In the genomic region with DNA sequence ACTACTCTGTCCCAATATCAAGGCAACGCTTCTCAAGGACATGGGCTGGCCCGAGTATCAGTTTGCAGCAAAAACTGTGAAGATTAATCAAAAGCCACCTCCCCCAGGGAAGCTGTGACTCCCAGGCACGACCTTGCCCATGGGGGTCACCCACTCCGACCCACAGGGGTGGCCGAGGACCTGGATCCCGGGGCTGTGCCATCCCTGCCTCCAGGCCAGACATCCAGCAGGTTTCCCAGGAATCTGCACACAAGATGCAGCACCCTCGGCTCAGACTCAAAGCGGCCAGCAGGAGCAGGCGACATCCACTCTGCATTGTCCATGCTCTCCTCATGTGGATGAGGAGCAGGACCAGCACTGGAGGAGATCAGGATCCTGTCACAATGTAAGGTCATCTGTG, we compare ENCODE assay signal across 32 cellular contexts. TPM values are rescaled to one million over a fixed set of nuclear protein-coding genes. Genes with fewer than 3 reads are reported as not detected.
"Had no signal": no experiment of that assay in that cellular context is flagged by ENCODE, and none has a peak within 500 bp of the region (broad histone marks: within the 10 kb centered on the region; RNA-seq: fewer than 3 reads in every experiment).

No MANE protein-coding gene starts in this region.

- H3K27ac ChIP-seq: adrenal gland, body of pancreas, colonic mucosa, epithelial cell of prostate, esophagus squamous epithelium, gastroesophageal sphincter had no signal

- DNase-seq: activated CD4-positive, alpha-beta memory T cell treated with anti-CD3 and anti-CD28 coated beads for 36 hours; activated CD4-positive, alpha-beta T cell treated with anti-CD3 and anti-CD28 coated beads for 36 hours; activated CD4-positive, alpha-beta T cell treated with anti-CD3 and anti-CD28 coated beads, Interleukin-2, amount 10 ng/mL, durations not matched to agents 24 days and 14 days; activated CD4-positive, CD25-positive, alpha-beta regulatory T cell; activated CD4-positive, CD25-positive, alpha-beta regulatory T cell treated with anti-CD3 and anti-CD28 coated beads, Interleukin-2, amount 50 U/mL, for 72 hours; activated CD8-positive, alpha-beta memory T cell treated with anti-CD3 and anti-CD28 coated beads, Interleukin-2, amount 10 ng/mL, durations not matched to agents 7 days and 5 days; activated CD8-positive, alpha-beta memory T cell treated with anti-CD3 and anti-CD28 coated beads, Interleukin-2, amount 50 U/mL, for 4 hours; activated CD8-positive, alpha-beta T cell treated with anti-CD3 and anti-CD28 coated beads, Interleukin-2, amount 10 ng/mL, durations not matched to agents 7 days and 5 days; activated effector memory CD4-positive, alpha-beta T cell treated with anti-CD3 and anti-CD28 coated beads, Interleukin-2, amount 50 U/mL, for 16 hours; activated naive CD4-positive, alpha-beta T cell treated with anti-CD3 and anti-CD28 coated beads for 36 hours; activated naive CD8-positive, alpha-beta T cell treated with anti-CD3 and anti-CD28 coated beads for 36 hours; activated naive CD8-positive, alpha-beta T cell treated with anti-CD3 and anti-CD28 coated beads, Interleukin-2, amount 50 U/mL, for 24 hours; activated T-cell treated with anti-CD3 and anti-CD28 coated beads, Interleukin-2, amount 50 U/mL, for 1 hour; activated T-cell treated with anti-CD3 and anti-CD28 coated beads, Interleukin-2, amount 50 U/mL, for 48 hours; adrenal gland; amygdala; body of pancreas; caudate nucleus; colonic mucosa; effector CD8-positive, alpha-beta T cell; esophagus squamous epithelium; foreskin melanocyte; T-helper 1 cell; T-helper 17 cell; T1000 had no signal

- H3K27me3 Mint-ChIP-seq: activated CD4-positive, alpha-beta memory T cell treated with anti-CD3 and anti-CD28 coated beads for 36 hours; activated CD4-positive, alpha-beta T cell treated with anti-CD3 and anti-CD28 coated beads for 36 hours; activated CD4-positive, alpha-beta T cell treated with anti-CD3 and anti-CD28 coated beads, Interleukin-2, amount 10 ng/mL, durations not matched to agents 24 days and 14 days; activated CD8-positive, alpha-beta memory T cell treated with anti-CD3 and anti-CD28 coated beads, Interleukin-2, amount 10 ng/mL, durations not matched to agents 7 days and 5 days; activated naive CD8-positive, alpha-beta T cell treated with anti-CD3 and anti-CD28 coated beads for 36 hours; activated naive CD8-positive, alpha-beta T cell treated with anti-CD3 and anti-CD28 coated beads, Interleukin-2, amount 50 U/mL, for 24 hours had no signal

- H3K4me3 ChIP-seq: adrenal gland, body of pancreas, colonic mucosa, esophagus squamous epithelium, gastroesophageal sphincter had no signal

- H3K4me1 ChIP-seq: adrenal gland, body of pancreas, colonic mucosa had no signal

- H3K4me3 Mint-ChIP-seq: activated CD4-positive, alpha-beta memory T cell treated with anti-CD3 and anti-CD28 coated beads for 36 hours; activated CD4-positive, alpha-beta T cell treated with anti-CD3 and anti-CD28 coated beads for 36 hours; activated CD4-positive, alpha-beta T cell treated with anti-CD3 and anti-CD28 coated beads, Interleukin-2, amount 10 ng/mL, durations not matched to agents 24 days and 14 days; activated CD8-positive, alpha-beta memory T cell treated with anti-CD3 and anti-CD28 coated beads, Interleukin-2, amount 10 ng/mL, durations not matched to agents 7 days and 5 days; activated CD8-positive, alpha-beta T cell treated with anti-CD3 and anti-CD28 coated beads, Interleukin-2, amount 10 ng/mL, durations not matched to agents 7 days and 5 days; activated naive CD4-positive, alpha-beta T cell treated with anti-CD3 and anti-CD28 coated beads for 36 hours; activated naive CD4-positive, alpha-beta T cell treated with anti-CD3 and anti-CD28 coated beads, Interleukin-2, amount 50 U/mL, for 24 hours; activated naive CD8-positive, alpha-beta T cell treated with anti-CD3 and anti-CD28 coated beads for 36 hours; activated naive CD8-positive, alpha-beta T cell treated with anti-CD3 and anti-CD28 coated beads, Interleukin-2, amount 50 U/mL, for 24 hours; activated T-helper 1 cell treated with anti-CD3 and anti-CD28 coated beads, Interleukin-12 subunit alpha, Interleukin-12 subunit beta, Interleukin-2, Interleukin-4 antibody, amounts not matched to agents 30 ng/mL and 10 ng/mL and 1 ng/mL, durations not matched to agents 14 hours and 24 hours and 36 hours; T-helper 17 cell; T-helper 2 cell treated with Interferon-gamma antibody and Interleukin-4, amounts not matched to agents 5 μg/mL and 100 μg/mL, for 36 hours had no signal

- H3K4me1 Mint-ChIP-seq: activated CD4-positive, alpha-beta T cell treated with anti-CD3 and anti-CD28 coated beads for 36 hours; activated CD4-positive, alpha-beta T cell treated with anti-CD3 and anti-CD28 coated beads, Interleukin-2, amount 10 ng/mL, durations not matched to agents 24 days and 14 days; activated CD8-positive, alpha-beta memory T cell treated with anti-CD3 and anti-CD28 coated beads, Interleukin-2, amount 10 ng/mL, durations not matched to agents 7 days and 5 days; activated naive CD4-positive, alpha-beta T cell treated with anti-CD3 and anti-CD28 coated beads, Interleukin-2, amount 50 U/mL, for 24 hours; activated naive CD8-positive, alpha-beta T cell treated with anti-CD3 and anti-CD28 coated beads for 36 hours; activated naive CD8-positive, alpha-beta T cell treated with anti-CD3 and anti-CD28 coated beads, Interleukin-2, amount 50 U/mL, for 24 hours had no signal

- ATAC-seq: activated CD4-positive, alpha-beta T cell treated with anti-CD3 and anti-CD28 coated beads for 36 hours; activated CD8-positive, alpha-beta memory T cell treated with anti-CD3 and anti-CD28 coated beads, Interleukin-2, amount 10 ng/mL, durations not matched to agents 7 days and 5 days; activated CD8-positive, alpha-beta T cell treated with anti-CD3 and anti-CD28 coated beads, Interleukin-2, amount 10 ng/mL, durations not matched to agents 7 days and 5 days; activated naive CD8-positive, alpha-beta T cell treated with anti-CD3 and anti-CD28 coated beads, Interleukin-2, amount 50 U/mL, for 24 hours; body of pancreas; gastroesophageal sphincter; T-helper 17 cell had no signal

- H3K9me3 ChIP-seq: adrenal gland, body of pancreas, colonic mucosa, esophagus squamous epithelium, gastroesophageal sphincter had no signal

- H3K27me3 ChIP-seq: adrenal gland, body of pancreas, colonic mucosa had no signal

- H3K36me3 ChIP-seq: adrenal gland, colonic mucosa, esophagus squamous epithelium, gastroesophageal sphincter had no signal

- H3K27ac Mint-ChIP-seq: activated CD4-positive, alpha-beta memory T cell treated with anti-CD3 and anti-CD28 coated beads for 36 hours; activated CD4-positive, alpha-beta T cell treated with anti-CD3 and anti-CD28 coated beads for 36 hours; activated CD4-positive, alpha-beta T cell treated with anti-CD3 and anti-CD28 coated beads, Interleukin-2, amount 10 ng/mL, durations not matched to agents 24 days and 14 days; activated CD8-positive, alpha-beta memory T cell treated with anti-CD3 and anti-CD28 coated beads, Interleukin-2, amount 10 ng/mL, durations not matched to agents 7 days and 5 days; activated CD8-positive, alpha-beta T cell treated with anti-CD3 and anti-CD28 coated beads, Interleukin-2, amount 10 ng/mL, durations not matched to agents 7 days and 5 days; activated naive CD4-positive, alpha-beta T cell treated with anti-CD3 and anti-CD28 coated beads for 36 hours; activated naive CD4-positive, alpha-beta T cell treated with anti-CD3 and anti-CD28 coated beads, Interleukin-2, amount 50 U/mL, for 24 hours; activated naive CD8-positive, alpha-beta T cell treated with anti-CD3 and anti-CD28 coated beads for 36 hours; activated naive CD8-positive, alpha-beta T cell treated with anti-CD3 and anti-CD28 coated beads, Interleukin-2, amount 50 U/mL, for 24 hours; activated T-helper 1 cell treated with anti-CD3 and anti-CD28 coated beads, Interleukin-12 subunit alpha, Interleukin-12 subunit beta, Interleukin-2, Interleukin-4 antibody, amounts not matched to agents 30 ng/mL and 10 ng/mL and 1 ng/mL, durations not matched to agents 14 hours and 24 hours and 36 hours; activated T-helper 2 cell treated with anti-CD3 and anti-CD28 coated beads, Interferon-gamma antibody, Interleukin-2, Interleukin-4, amounts not matched to agents 10 μg/mL and 5 μg/mL and 100 μg/mL, durations not matched to agents 14 hours and 24 hours and 36 hours; T-helper 2 cell treated with Interferon-gamma antibody and Interleukin-4, amounts not matched to agents 5 μg/mL and 100 μg/mL, for 36 hours had no signal

- H3K9me3 Mint-ChIP-seq: activated CD4-positive, alpha-beta memory T cell treated with anti-CD3 and anti-CD28 coated beads for 36 hours; activated CD4-positive, alpha-beta T cell treated with anti-CD3 and anti-CD28 coated beads, Interleukin-2, amount 10 ng/mL, durations not matched to agents 24 days and 14 days; activated naive CD4-positive, alpha-beta T cell treated with anti-CD3 and anti-CD28 coated beads for 36 hours; activated naive CD4-positive, alpha-beta T cell treated with anti-CD3 and anti-CD28 coated beads, Interleukin-2, amount 50 U/mL, for 24 hours; activated naive CD8-positive, alpha-beta T cell treated with anti-CD3 and anti-CD28 coated beads for 36 hours; activated naive CD8-positive, alpha-beta T cell treated with anti-CD3 and anti-CD28 coated beads, Interleukin-2, amount 50 U/mL, for 24 hours; activated T-helper 1 cell treated with anti-CD3 and anti-CD28 coated beads, Interleukin-12 subunit alpha, Interleukin-12 subunit beta, Interleukin-2, Interleukin-4 antibody, amounts not matched to agents 30 ng/mL and 10 ng/mL and 1 ng/mL, durations not matched to agents 14 hours and 24 hours and 36 hours; activated T-helper 2 cell treated with anti-CD3 and anti-CD28 coated beads, Interferon-gamma antibody, Interleukin-2, Interleukin-4, amounts not matched to agents 10 μg/mL and 5 μg/mL and 100 μg/mL, durations not matched to agents 14 hours and 24 hours and 36 hours; T-helper 2 cell treated with Interferon-gamma antibody and Interleukin-4, amounts not matched to agents 5 μg/mL and 100 μg/mL, for 36 hours had no signal

- H3K36me3 Mint-ChIP-seq: activated CD4-positive, alpha-beta memory T cell treated with anti-CD3 and anti-CD28 coated beads for 36 hours; activated CD8-positive, alpha-beta memory T cell treated with anti-CD3 and anti-CD28 coated beads, Interleukin-2, amount 10 ng/mL, durations not matched to agents 7 days and 5 days; activated naive CD4-positive, alpha-beta T cell treated with anti-CD3 and anti-CD28 coated beads, Interleukin-2, amount 50 U/mL, for 24 hours; activated naive CD8-positive, alpha-beta T cell treated with anti-CD3 and anti-CD28 coated beads for 36 hours had no signal

RNA-seq across cellular contexts. Expression of a gene that starts 39.8 kb away (rescaled TPM):
- total RNA-seq: fibroblast of villous mesenchyme had no signal
